1 cellular context compared by ENCODE assay signal in genomic region chr9:135893104-135893503, GRCh38.
TF ChIP-seq lines count a peak whose summit lies in the region.

No MANE protein-coding gene starts in this region.

TF ChIP-seq in endothelial cell of umbilical vein, 7 proteins besides CTCF, POLR2A, EP300 and RAD21:
- TF ChIP-seq JUN (IDR thresholded peaks at IDR 0.05; ENCODE audit: borderline replicate concordance, insufficient read depth, insufficient read length, low read depth), result no peak
